In the genomic region with DNA sequence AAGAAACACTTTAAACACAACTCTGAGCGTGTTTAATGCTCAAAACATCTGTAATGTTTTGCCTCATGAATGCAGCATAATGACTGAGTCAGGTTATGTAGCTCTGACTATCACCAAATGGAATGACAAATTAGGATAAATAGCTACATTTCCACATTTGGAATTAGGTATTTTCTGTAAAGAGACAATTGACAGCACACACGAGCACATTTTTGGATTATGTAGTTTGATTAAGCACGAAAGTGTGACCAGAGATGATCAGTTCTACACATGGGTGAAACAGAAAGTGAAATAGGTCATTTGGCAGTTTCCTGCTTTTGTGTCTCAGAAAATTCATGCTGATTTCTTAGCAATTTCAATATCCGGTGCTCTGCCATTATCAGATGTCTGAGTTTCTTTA, we compare ENCODE assay signal across 9 cellular contexts. TPM values are rescaled to one million over a fixed set of nuclear protein-coding genes. Genes with fewer than 3 reads are reported as not detected.
DNase-seq lines count a peak whose midpoint lies in the region; ATAC-seq and TF ChIP-seq lines count a peak whose summit lies in the region.
"Had no signal": no experiment of that assay in that cellular context is flagged by ENCODE, and none has a peak within 500 bp of the region (broad histone marks: within the 10 kb centered on the region; RNA-seq: fewer than 3 reads in every experiment).

No MANE protein-coding gene starts in this region.

- POLR2A ChIA-PET in activated CD8-positive, alpha-beta T cell treated with anti-CD3 and anti-CD28 coated beads for 36 hours (lab: Charles Lee): interaction anchor here (1.1 to 2.8 kb wide), 6 partner anchors 10 to 37 kb away, joined by 3 to 14 read pairs (median 5); a partner anchor contains a TSS

- CTCF ChIA-PET in activated CD8-positive, alpha-beta T cell treated with anti-CD3 and anti-CD28 coated beads for 36 hours (lab: Charles Lee): interaction anchor here (1.0 to 2.8 kb wide), 8 partner anchors 8 to 87 kb away, joined by 3 to 19 read pairs (median 7); no protein-coding TSS in a partner anchor

- peak overlapping the region; percentile 55 for H3K4me3 Mint-ChIP-seq in activated CD8-positive, alpha-beta T cell treated with anti-CD3 and anti-CD28 coated beads for 36 hours
- H3K4me3 Mint-ChIP-seq: neural crest cell had no signal

- peaks cover 60% of the 10 kb centered on the region for H3K36me3 Mint-ChIP-seq in activated CD8-positive, alpha-beta T cell treated with anti-CD3 and anti-CD28 coated beads for 36 hours (ENCODE audit: low read depth)

- H3K9me3 Mint-ChIP-seq in activated CD8-positive, alpha-beta T cell treated with anti-CD3 and anti-CD28 coated beads for 36 hours: no peaks in the 10 kb centered on the region
- H3K9me3 Mint-ChIP-seq: neural crest cell had no signal

- DNase-seq in AG08396 (ENCODE audit: low spot score): peak; percentile 61
- no peak for DNase-seq in activated CD8-positive, alpha-beta T cell treated with anti-CD3 and anti-CD28 coated beads for 36 hours
- no peak for DNase-seq in HuH-7.5 (ENCODE audit: low spot score)
- DNase-seq in inferior parietal cortex (ENCODE audit: extremely low spot score): no peak
- no peak for DNase-seq in NCI-H2227 treated with DMSO at 0.1 percent for 48 hours (lab: John Stamatoyannopoulos, UW)
- DNase-seq in COR-L47 (lab: John Stamatoyannopoulos, UW): no peak

- ATAC-seq in GM19023 (IDR thresholded peaks at IDR 0.05; ENCODE audit: unreplicated experiment) (peak; percentile 65), HG03066 (IDR thresholded peaks at IDR 0.05; ENCODE audit: low read depth, unreplicated experiment) (peak; percentile 75)
- peak; percentile 70 for ATAC-seq in activated CD8-positive, alpha-beta T cell treated with anti-CD3 and anti-CD28 coated beads for 36 hours

- intact Hi-C loops in activated CD8-positive, alpha-beta T cell treated with anti-CD3 and anti-CD28 coated beads for 36 hours (cut with micrococcal nuclease): loop anchor here (5.0 kb wide), 1 partner anchor 33 kb away; no protein-coding TSS in a partner anchor

- H3K27ac Mint-ChIP-seq in activated CD8-positive, alpha-beta T cell treated with anti-CD3 and anti-CD28 coated beads for 36 hours: peak overlapping the region; percentile 95

- peaks cover 53% of the 10 kb centered on the region for H3K4me1 Mint-ChIP-seq in activated CD8-positive, alpha-beta T cell treated with anti-CD3 and anti-CD28 coated beads for 36 hours (ENCODE audit: low read depth)

- no peak for TF ChIP-seq CTCF in activated CD8-positive, alpha-beta T cell treated with anti-CD3 and anti-CD28 coated beads for 36 hours (IDR thresholded peaks at IDR 0.05)

- H3K27me3 Mint-ChIP-seq in activated CD8-positive, alpha-beta T cell treated with anti-CD3 and anti-CD28 coated beads for 36 hours: no peaks in the 10 kb centered on the region

RNA-seq across cellular contexts. Expression of a gene that starts 29.0 kb away (rescaled TPM):
- total RNA-seq in activated CD8-positive, alpha-beta T cell treated with anti-CD3 and anti-CD28 coated beads for 36 hours: 10 to 100 TPM; 31.9 to 36.5 TPM
